Comparison of ENCODE assay signal across 12 cellular contexts in genomic region chr14:93969082-93969828, GRCh38. TPM values are rescaled to one million over a fixed set of nuclear protein-coding genes. Genes with fewer than 3 reads are reported as not detected.
DNase-seq lines count a peak whose midpoint lies in the region; ATAC-seq and TF ChIP-seq lines count a peak whose summit lies in the region.
"Had no signal": no experiment of that assay in that cellular context is flagged by ENCODE, and none has a peak within 500 bp of the region (broad histone marks: within the 10 kb centered on the region; RNA-seq: fewer than 3 reads in every experiment).

No MANE protein-coding gene starts in this region.

- H3K27ac Mint-ChIP-seq in activated CD4-positive, alpha-beta T cell treated with anti-CD3 and anti-CD28 coated beads for 36 hours = peak overlapping the region; percentile 83
- H3K27ac Mint-ChIP-seq in glutamatergic neuron (ENCODE audit: unreplicated experiment) = peak overlapping the region; percentile 90
- peak overlapping the region; percentile 91 for H3K27ac Mint-ChIP-seq in stimulated activated naive B cell treated with anti-CD40 and anti-IgM and Interleukin-4, amounts not matched to agents 10 μg/mL and 1 μg/mL and 100 μg/mL, for 72 hours

- peaks cover 6% of the 10 kb centered on the region for H3K9me3 Mint-ChIP-seq in activated CD4-positive, alpha-beta T cell treated with anti-CD3 and anti-CD28 coated beads for 36 hours (ENCODE audit: low read depth)
- peaks cover 25% of the 10 kb centered on the region for H3K9me3 Mint-ChIP-seq in glutamatergic neuron (ENCODE audit: unreplicated experiment)
- H3K9me3 Mint-ChIP-seq in stimulated activated naive B cell treated with anti-CD40 and anti-IgM and Interleukin-4, amounts not matched to agents 10 μg/mL and 1 μg/mL and 100 μg/mL, for 72 hours = peaks cover 7 to 8% of the 10 kb centered on the region in 2 donors

- no peak overlapping the region for H3K4me3 ChIP-seq in A673 (ENCODE audit: low read depth, low read length, poor library complexity, severe bottlenecking)
- H3K4me3 ChIP-seq: mucosa of descending colon had no signal

- peaks cover 2% of the 10 kb centered on the region for H3K27me3 Mint-ChIP-seq in activated CD4-positive, alpha-beta T cell treated with anti-CD3 and anti-CD28 coated beads for 36 hours
- peaks cover 14% of the 10 kb centered on the region for H3K27me3 Mint-ChIP-seq in glutamatergic neuron (ENCODE audit: unreplicated experiment)
- H3K27me3 Mint-ChIP-seq in stimulated activated naive B cell treated with anti-CD40 and anti-IgM and Interleukin-4, amounts not matched to agents 10 μg/mL and 1 μg/mL and 100 μg/mL, for 72 hours = peaks cover 7 to 8% of the 10 kb centered on the region in 2 donors

- intact Hi-C loops in activated CD4-positive, alpha-beta T cell treated with anti-CD3 and anti-CD28 coated beads for 36 hours (cut with DNase I, micrococcal nuclease) = loop anchor here (10.0 kb wide), 3 partner anchors 206 to 1186 kb away; partner anchors contain the start of genes DICER1 (in 1 of the 2) and PPP4R4 (in 1 of the 2)
- intact Hi-C loops in A673 (cut with micrococcal nuclease; ENCODE audit: unreplicated experiment) = no loop called here

- ATAC-seq in activated CD4-positive, alpha-beta T cell treated with anti-CD3 and anti-CD28 coated beads for 36 hours = no peak
- peak; percentile 35 to 37 for ATAC-seq in stimulated activated naive B cell treated with anti-CD40 and anti-IgM and Interleukin-4, amounts not matched to agents 10 μg/mL and 1 μg/mL and 100 μg/mL, for 72 hours (replicated peaks)
- ATAC-seq: mucosa of descending colon had no signal

- no peak overlapping the region for H3K4me3 Mint-ChIP-seq in activated CD4-positive, alpha-beta T cell treated with anti-CD3 and anti-CD28 coated beads for 36 hours
- H3K4me3 Mint-ChIP-seq in glutamatergic neuron (ENCODE audit: unreplicated experiment) = peak overlapping the region; percentile 64
- peak overlapping the region; percentile 18 to 53 for H3K4me3 Mint-ChIP-seq in stimulated activated naive B cell treated with anti-CD40 and anti-IgM and Interleukin-4, amounts not matched to agents 10 μg/mL and 1 μg/mL and 100 μg/mL, for 72 hours

- no TSS peak for BruUV-seq in A673 (replicated peaks; lab: Mats Ljungman, UMichigan)

- H3K4me1 Mint-ChIP-seq in activated CD4-positive, alpha-beta T cell treated with anti-CD3 and anti-CD28 coated beads for 36 hours = peaks cover 75% of the 10 kb centered on the region
- H3K4me1 Mint-ChIP-seq in glutamatergic neuron (ENCODE audit: low read depth, unreplicated experiment) = peaks cover 38% of the 10 kb centered on the region
- peaks cover 68 to 88% of the 10 kb centered on the region in 2 donors for H3K4me1 Mint-ChIP-seq in stimulated activated naive B cell treated with anti-CD40 and anti-IgM and Interleukin-4, amounts not matched to agents 10 μg/mL and 1 μg/mL and 100 μg/mL, for 72 hours

- TF ChIP-seq CTCF in glutamatergic neuron (IDR thresholded peaks at IDR 0.05; ENCODE audit: partially characterized antibody, unreplicated experiment) (no peak), A673 (conservative IDR thresholded peaks at IDR 0.05; ENCODE audit: low read depth, low read length) (no peak)

- no peak for DNase-seq in activated CD4-positive, alpha-beta T cell treated with anti-CD3 and anti-CD28 coated beads for 36 hours
- DNase-seq in activated CD4-positive, alpha-beta T cell treated with anti-CD3 and anti-CD28 coated beads for 4 hours = no peak
- DNase-seq in NCI-H2171 (lab: John Stamatoyannopoulos, UW) = peak; percentile 69
- DNase-seq in glutamatergic neuron = no peak
- peak; percentile 65 for DNase-seq in stimulated activated naive B cell treated with anti-CD40 and anti-IgM and Interleukin-4, amounts not matched to agents 10 μg/mL and 1 μg/mL and 100 μg/mL, for 72 hours
- no peak for DNase-seq in NK-92 treated with Interleukin-12 subunit alpha and Interleukin-12 subunit beta, amount 100 ng/mL, for 24 hours (lab: John Stamatoyannopoulos, UW)
- no peak for DNase-seq in A673 (ENCODE audit: low spot score)
- DNase-seq in GM03348 (ENCODE audit: low spot score) = no peak
- DNase-seq: anterior cingulate cortex, mucosa of descending colon, NCI-H345 had no signal

- H3K36me3 Mint-ChIP-seq in activated CD4-positive, alpha-beta T cell treated with anti-CD3 and anti-CD28 coated beads for 36 hours (ENCODE audit: low read depth) = peaks cover 4% of the 10 kb centered on the region
- no peaks in the 10 kb centered on the region for H3K36me3 Mint-ChIP-seq in glutamatergic neuron (ENCODE audit: unreplicated experiment)
- H3K36me3 Mint-ChIP-seq in stimulated activated naive B cell treated with anti-CD40 and anti-IgM and Interleukin-4, amounts not matched to agents 10 μg/mL and 1 μg/mL and 100 μg/mL, for 72 hours = peaks cover 6 to 8% of the 10 kb centered on the region in 2 donors

- H3K9me3 ChIP-seq in A673 (ENCODE audit: low read depth, low read length, poor library complexity, severe bottlenecking) = no peaks in the 10 kb centered on the region
- H3K9me3 ChIP-seq: mucosa of descending colon had no signal

- POLR2A ChIA-PET in activated CD4-positive, alpha-beta T cell treated with anti-CD3 and anti-CD28 coated beads for 36 hours (lab: Charles Lee) = no interaction called here
- POLR2A ChIA-PET in A673 (lab: Charles Lee; ENCODE audit: low non-redundant PET) = no interaction called here

- CTCF ChIA-PET in activated CD4-positive, alpha-beta T cell treated with anti-CD3 and anti-CD28 coated beads for 36 hours (lab: Charles Lee) = interaction anchor here (1.6 to 13.9 kb wide), 4 partner anchors 10 to 32 kb away, joined by 3 to 180 read pairs (median 34); no protein-coding TSS in a partner anchor
- CTCF ChIA-PET in A673 (lab: Charles Lee) = no interaction called here

- H3K27ac ChIP-seq in A673 (ENCODE audit: low read depth, low read length, poor library complexity, severe bottlenecking) = no peak overlapping the region

- H3K4me1 ChIP-seq in A673 (ENCODE audit: insufficient read depth, low read length, poor library complexity, severe bottlenecking) = no peaks in the 10 kb centered on the region

- H3K36me3 ChIP-seq in A673 (ENCODE audit: insufficient read depth, low read length, poor library complexity, severe bottlenecking) = no peaks in the 10 kb centered on the region

- no peaks in the 10 kb centered on the region for H3K27me3 ChIP-seq in A673 (replicated peaks; ENCODE audit: insufficient read depth, low read depth, low read length, poor library complexity)

RNA-seq across cellular contexts. Expression of gene ASB2, which starts 7.1 kb away (rescaled TPM):
- 10 to 100 TPM; 24.8 to 25.5 TPM for total RNA-seq in activated CD4-positive, alpha-beta T cell treated with anti-CD3 and anti-CD28 coated beads for 36 hours
- total RNA-seq in glutamatergic neuron (ENCODE audit: unreplicated experiment) = 16.6 TPM
- not detected in 2 replicates for total RNA-seq in A673 (2021)
- total RNA-seq: M059J had no signal

RNA-seq across cellular contexts. Expression of gene CCDC197, which starts 27.8 kb away (rescaled TPM):
- total RNA-seq in activated CD4-positive, alpha-beta T cell treated with anti-CD3 and anti-CD28 coated beads for 36 hours = under 1 TPM; 0.34 to 0.53 TPM
- total RNA-seq in glutamatergic neuron (ENCODE audit: unreplicated experiment) (not detected), A673 (2021) (not detected in 2 replicates)
- total RNA-seq: M059J, mucosa of descending colon had no signal

RNA-seq across cellular contexts. Expression of gene FAM181A, which starts 42.1 kb away (rescaled TPM):
- total RNA-seq in activated CD4-positive, alpha-beta T cell treated with anti-CD3 and anti-CD28 coated beads for 36 hours = not detected
- total RNA-seq in glutamatergic neuron (ENCODE audit: unreplicated experiment) = not detected
- total RNA-seq in A673 (2021) = not detected in 2 replicates
- total RNA-seq: M059J, mucosa of descending colon had no signal

RNA-seq across cellular contexts. Expression of gene OTUB2, which starts 56.9 kb away (rescaled TPM):
- under 1 TPM; 0.75 to 0.93 TPM for total RNA-seq in activated CD4-positive, alpha-beta T cell treated with anti-CD3 and anti-CD28 coated beads for 36 hours
- 5.5 TPM for total RNA-seq in glutamatergic neuron (ENCODE audit: unreplicated experiment)
- 1.1 and 2.3 TPM in 2 replicates for total RNA-seq in A673 (2021)

Comparison
In these comparisons a context has a peak if more than half of its experiments do, and no peak if none do; other contexts are left out.
1. DNase-seq: peak in NCI-H2171 (single experiment) and stimulated activated naive B cell treated with anti-CD40 and anti-IgM and Interleukin-4, amounts not matched to agents 10 μg/mL and 1 μg/mL and 100 μg/mL, for 72 hours (single experiment); none in activated CD4-positive, alpha-beta T cell treated with anti-CD3 and anti-CD28 coated beads for 36 hours (single experiment), activated CD4-positive, alpha-beta T cell treated with anti-CD3 and anti-CD28 coated beads for 4 hours (0 of 2), glutamatergic neuron (single experiment), NK-92 treated with Interleukin-12 subunit alpha and Interleukin-12 subunit beta, amount 100 ng/mL, for 24 hours (single experiment), A673 (single experiment) and GM03348 (single experiment).
2. RNA of gene ASB2, which starts 7.1 kb away (total RNA-seq): 24.8 to 25.5 TPM in activated CD4-positive, alpha-beta T cell treated with anti-CD3 and anti-CD28 coated beads for 36 hours and 16.6 TPM in glutamatergic neuron (single experiment); not detected in A673; every median in the first group is over 10 times any median in the second.
3. Peak in every context shown above with its lines, with median percentiles within 50 percentile points of each other: H3K27ac Mint-ChIP-seq.